Comparison of ENCODE assay signal across 1 cellular context in the genomic region with DNA sequence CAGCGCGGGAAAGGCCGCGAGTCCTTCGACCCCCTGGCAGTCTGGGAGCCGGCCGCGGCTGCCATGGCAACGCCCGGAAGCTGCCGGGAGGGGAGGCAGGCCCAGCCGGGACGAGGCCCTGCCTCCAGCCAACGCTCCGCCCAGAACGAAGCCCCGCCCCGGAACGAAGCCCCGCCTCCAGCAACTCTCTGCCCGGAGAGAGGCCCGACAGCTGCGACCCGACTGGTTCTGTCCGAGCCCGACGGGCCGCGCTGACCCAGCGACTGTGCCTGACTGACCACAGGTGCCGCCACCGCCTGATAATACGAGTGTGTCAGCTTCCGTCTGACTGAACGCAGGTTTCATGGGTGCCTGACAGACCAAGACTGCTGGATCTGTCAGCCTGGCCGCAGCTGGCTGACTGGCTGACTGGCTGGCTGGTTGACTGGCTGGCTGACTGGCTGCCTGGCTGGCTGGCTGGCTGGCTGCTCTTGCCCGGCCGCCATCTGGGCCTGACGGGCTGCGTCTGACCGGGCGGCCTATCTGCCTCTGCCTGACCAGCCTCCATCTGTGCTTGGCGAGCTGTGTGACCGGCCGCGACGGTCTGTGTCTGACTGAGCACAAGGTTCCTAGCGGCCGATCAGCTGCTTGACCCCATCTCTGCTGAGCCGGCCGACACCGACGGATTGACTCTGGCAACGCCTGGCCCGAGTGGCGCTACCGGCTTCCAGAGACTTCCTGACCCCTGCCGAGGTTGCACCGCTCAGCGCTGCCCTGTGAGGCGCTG.
TF ChIP-seq lines count a peak whose summit lies in the region.

No MANE protein-coding gene starts in this region.

TF ChIP-seq in H1, 55 proteins besides CTCF, POLR2A, EP300 and RAD21:
- TF ChIP-seq RBBP5 (IDR thresholded peaks at IDR 0.05; ENCODE audit: borderline replicate concordance, low read depth, low read length) = 0 out of 2 replicates have a peak, but pooled peaks have one; percentile 30
- TF ChIP-seq ZNF274 (IDR thresholded peaks at IDR 0.05; ENCODE audit: borderline replicate concordance, extremely low read depth, low read length) = no peak
- TF ChIP-seq, protein P1, sequence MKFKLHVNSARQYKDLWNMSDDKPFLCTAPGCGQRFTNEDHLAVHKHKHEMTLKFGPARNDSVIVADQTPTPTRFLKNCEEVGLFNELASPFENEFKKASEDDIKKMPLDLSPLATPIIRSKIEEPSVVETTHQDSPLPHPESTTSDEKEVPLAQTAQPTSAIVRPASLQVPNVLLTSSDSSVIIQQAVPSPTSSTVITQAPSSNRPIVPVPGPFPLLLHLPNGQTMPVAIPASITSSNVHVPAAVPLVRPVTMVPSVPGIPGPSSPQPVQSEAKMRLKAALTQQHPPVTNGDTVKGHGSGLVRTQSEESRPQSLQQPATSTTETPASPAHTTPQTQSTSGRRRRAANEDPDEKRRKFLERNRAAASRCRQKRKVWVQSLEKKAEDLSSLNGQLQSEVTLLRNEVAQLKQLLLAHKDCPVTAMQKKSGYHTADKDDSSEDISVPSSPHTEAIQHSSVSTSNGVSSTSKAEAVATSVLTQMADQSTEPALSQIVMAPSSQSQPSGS (IDR thresholded peaks at IDR 0.05; ENCODE audit: low read length) = no peak
- TF ChIP-seq SP2 (IDR thresholded peaks at IDR 0.05; ENCODE audit: low read length) = no peak
- TF ChIP-seq CTBP2 (IDR thresholded peaks at IDR 0.05; ENCODE audit: borderline replicate concordance, insufficient read depth, insufficient read length, low read length) = no peak
- no peak for TF ChIP-seq BRCA1 (IDR thresholded peaks at IDR 0.05; ENCODE audit: low read depth, low read length)
- TF ChIP-seq ASH2L (IDR thresholded peaks at IDR 0.05; ENCODE audit: low read length) = peak; percentile 46
- TF ChIP-seq KDM4A (IDR thresholded peaks at IDR 0.05; ENCODE audit: low read depth, low read length, severe bottlenecking) = peak; percentile 24
- no peak for TF ChIP-seq NANOG (IDR thresholded peaks at IDR 0.05; ENCODE audit: insufficient read depth, low read depth, low read length, poor library complexity, severe bottlenecking)
- TF ChIP-seq CREB1 (IDR thresholded peaks at IDR 0.05) = no peak
- no peak for TF ChIP-seq BACH1 (IDR thresholded peaks at IDR 0.05; ENCODE audit: low read length)
- TF ChIP-seq HDAC6 (IDR thresholded peaks at IDR 0.05; ENCODE audit: low read depth, low read length) = no peak
- peak; percentile 30; the same call in 1 of the 2 replicates for TF ChIP-seq TAF1 (IDR thresholded peaks at IDR 0.05; ENCODE audit: low read depth, low read length)
- TF ChIP-seq, protein P2, sequence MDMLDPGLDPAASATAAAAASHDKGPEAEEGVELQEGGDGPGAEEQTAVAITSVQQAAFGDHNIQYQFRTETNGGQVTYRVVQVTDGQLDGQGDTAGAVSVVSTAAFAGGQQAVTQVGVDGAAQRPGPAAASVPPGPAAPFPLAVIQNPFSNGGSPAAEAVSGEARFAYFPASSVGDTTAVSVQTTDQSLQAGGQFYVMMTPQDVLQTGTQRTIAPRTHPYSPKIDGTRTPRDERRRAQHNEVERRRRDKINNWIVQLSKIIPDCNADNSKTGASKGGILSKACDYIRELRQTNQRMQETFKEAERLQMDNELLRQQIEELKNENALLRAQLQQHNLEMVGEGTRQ (IDR thresholded peaks at IDR 0.05; ENCODE audit: low read length) = no peak
- peak; percentile 91 to 97; a peak in 3 of 4 replicates for TF ChIP-seq SIN3A (conservative IDR thresholded peaks at IDR 0.05 in 1 of 2, IDR thresholded peaks at IDR 0.05 in 1 of 2; ENCODE audit: low read depth in 1 of 2, low read length in 2 of 2)
- no peak for TF ChIP-seq FOSL1 (IDR thresholded peaks at IDR 0.05; ENCODE audit: insufficient read depth, low read depth, low read length)
- no peak for TF ChIP-seq EZH2 (IDR thresholded peaks at IDR 0.05; ENCODE audit: low read depth, low read length, severe bottlenecking)
- TF ChIP-seq HDAC2 (IDR thresholded peaks at IDR 0.05; ENCODE audit: borderline replicate concordance in 1 of 2, low read depth in 2 of 2, low read length in 2 of 2) = peak in 1 of 2 experiments; percentile 92; a peak in 1 of 4 replicates
- TF ChIP-seq SIRT6 (IDR thresholded peaks at IDR 0.05; ENCODE audit: low read length) = no peak
- no peak for TF ChIP-seq SP4 (IDR thresholded peaks at IDR 0.05; ENCODE audit: low read length)
- 0 out of 2 replicates have a peak, but pooled peaks have one; percentile 34 for TF ChIP-seq SP1 (IDR thresholded peaks at IDR 0.05; ENCODE audit: low read depth, low read length)
- TF ChIP-seq POU5F1 (IDR thresholded peaks at IDR 0.05; ENCODE audit: low read depth, low read length) = no peak
TF ChIP-seq in H1: peak in this region for 7.
